In the genomic region with DNA sequence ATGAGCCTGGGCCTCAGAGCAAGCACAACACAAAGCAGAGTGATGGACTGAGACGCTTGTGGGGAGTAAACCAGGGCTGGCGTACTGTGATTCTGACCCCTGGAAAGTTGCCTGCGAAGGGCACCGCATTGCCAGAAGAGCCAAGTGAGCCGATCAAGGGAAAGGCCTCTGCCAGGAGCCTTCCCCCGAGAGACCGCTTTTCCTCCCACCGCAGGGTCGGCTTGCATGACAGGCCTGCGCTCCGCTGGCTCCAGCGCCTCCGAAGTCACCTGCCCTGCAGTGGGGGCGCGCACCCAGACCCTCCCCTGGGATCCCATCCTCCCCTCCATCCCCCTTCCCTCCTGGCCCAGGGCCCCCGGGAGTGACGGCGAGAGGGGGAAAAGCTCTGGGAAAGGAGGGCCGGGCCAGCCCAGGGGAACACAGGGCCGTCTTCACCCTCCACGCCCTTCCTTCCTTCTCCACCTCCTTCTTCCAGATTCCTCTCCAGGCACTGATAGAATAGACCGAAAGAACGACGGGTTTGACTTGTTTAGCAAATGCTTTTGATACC, we compare ENCODE assay signal across 8 cellular contexts.
DNase-seq lines count a peak whose midpoint lies in the region; ATAC-seq and TF ChIP-seq lines count a peak whose summit lies in the region.

No MANE protein-coding gene starts in this region.

- DNase-seq in Kasumi-1 (lab: John Stamatoyannopoulos, UW) (peak; percentile 64 to 67), astrocyte of the cerebellum (ENCODE audit: low read depth) (no peak), iPS-NIHi7 (ENCODE audit: extremely low spot score) (peak; percentile 61), hepatic stellate cell (ENCODE audit: low spot score) (no peak), CD1c-positive myeloid dendritic cell (ENCODE audit: extremely low spot score) (no peak)
- peak; percentile 1 for DNase-seq in stimulated activated naive B cell treated with anti-CD40 and anti-IgM and Interleukin-4, amounts not matched to agents 10 μg/mL and 1 μg/mL and 100 μg/mL, for 72 hours

- H3K9me3 Mint-ChIP-seq in stimulated activated naive B cell treated with anti-CD40 and anti-IgM and Interleukin-4, amounts not matched to agents 10 μg/mL and 1 μg/mL and 100 μg/mL, for 72 hours, result no peaks in the 10 kb centered on the region

- in situ Hi-C loops in astrocyte of the cerebellum (cut with HindIII; ENCODE audit: low sequenced_read_pairs), result no loop called here

- peak overlapping the region; percentile 84 to 96 for H3K4me3 Mint-ChIP-seq in stimulated activated naive B cell treated with anti-CD40 and anti-IgM and Interleukin-4, amounts not matched to agents 10 μg/mL and 1 μg/mL and 100 μg/mL, for 72 hours

- H3K4me3 ChIP-seq in GM08714 (ENCODE audit: low read length), result peak overlapping the region; percentile 19; the same call in 1 of the 2 replicates
- peak overlapping the region; percentile 34 for H3K4me3 ChIP-seq in astrocyte of the cerebellum (ENCODE audit: low read depth, low read length)

- H3K4me1 Mint-ChIP-seq in stimulated activated naive B cell treated with anti-CD40 and anti-IgM and Interleukin-4, amounts not matched to agents 10 μg/mL and 1 μg/mL and 100 μg/mL, for 72 hours, result peaks cover 9 to 20% of the 10 kb centered on the region in 2 donors

- peak; percentile 33 for ATAC-seq in GM21723 (IDR thresholded peaks at IDR 0.05; ENCODE audit: unreplicated experiment)
- peak; percentile 29 to 33 for ATAC-seq in stimulated activated naive B cell treated with anti-CD40 and anti-IgM and Interleukin-4, amounts not matched to agents 10 μg/mL and 1 μg/mL and 100 μg/mL, for 72 hours (replicated peaks)

- H3K36me3 Mint-ChIP-seq in stimulated activated naive B cell treated with anti-CD40 and anti-IgM and Interleukin-4, amounts not matched to agents 10 μg/mL and 1 μg/mL and 100 μg/mL, for 72 hours, result no peaks in the 10 kb centered on the region

- peak overlapping the region; percentile 91 for H3K27ac Mint-ChIP-seq in stimulated activated naive B cell treated with anti-CD40 and anti-IgM and Interleukin-4, amounts not matched to agents 10 μg/mL and 1 μg/mL and 100 μg/mL, for 72 hours

- H3K27me3 Mint-ChIP-seq in stimulated activated naive B cell treated with anti-CD40 and anti-IgM and Interleukin-4, amounts not matched to agents 10 μg/mL and 1 μg/mL and 100 μg/mL, for 72 hours, result peaks cover 12 to 21% of the 10 kb centered on the region in 2 donors

- TF ChIP-seq CTCF in astrocyte of the cerebellum (IDR thresholded peaks at IDR 0.05; ENCODE audit: low read depth, low read length, missing control alignments), result no peak

Comparison
In these comparisons a context has a peak if more than half of its experiments do, and no peak if none do; other contexts are left out.
1. DNase-seq: peak in Kasumi-1 (2 of 2), iPS-NIHi7 (single experiment) and stimulated activated naive B cell treated with anti-CD40 and anti-IgM and Interleukin-4, amounts not matched to agents 10 μg/mL and 1 μg/mL and 100 μg/mL, for 72 hours (single experiment); none in astrocyte of the cerebellum (single experiment), hepatic stellate cell (single experiment) and CD1c-positive myeloid dendritic cell (single experiment).